Comparison of ENCODE assay signal across 1 cellular context in the genomic region with DNA sequence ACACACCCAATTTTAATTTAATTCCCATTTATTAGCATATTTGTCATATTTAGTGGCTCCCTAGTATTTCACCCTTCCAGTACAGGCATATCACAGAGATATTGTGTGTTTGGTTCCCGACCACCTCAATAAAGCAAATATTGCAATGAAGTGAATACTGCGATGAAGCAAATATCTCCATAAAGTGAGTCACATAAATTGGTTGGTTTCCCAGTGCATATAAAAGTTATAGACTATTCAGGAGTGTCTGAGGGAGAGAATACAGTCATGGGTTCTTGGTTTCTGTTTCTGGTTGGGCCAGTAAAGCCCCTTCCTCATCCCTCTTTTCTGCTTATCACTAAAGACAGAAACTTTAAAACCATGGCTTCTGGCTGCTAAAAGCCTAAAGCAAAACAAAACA.
TF ChIP-seq lines count a peak whose summit lies in the region.

No MANE protein-coding gene starts in this region.

TF ChIP-seq in IMR-90, 13 proteins besides CTCF, POLR2A, EP300 and RAD21:
- no peak for TF ChIP-seq MAFK (IDR thresholded peaks at IDR 0.05; ENCODE audit: low read depth, low read length)
- TF ChIP-seq NFE2L2 (IDR thresholded peaks at IDR 0.05; ENCODE audit: low read depth, low read length): no peak
- no peak for TF ChIP-seq MAZ (IDR thresholded peaks at IDR 0.05; ENCODE audit: borderline replicate concordance, low read depth, low read length)
- no peak for TF ChIP-seq MXI1 (IDR thresholded peaks at IDR 0.05; ENCODE audit: borderline replicate concordance, low read depth, low read length)
- TF ChIP-seq RCOR1 (IDR thresholded peaks at IDR 0.05; ENCODE audit: insufficient replicate concordance, low read length): no peak
- no peak for TF ChIP-seq SMC3 (IDR thresholded peaks at IDR 0.05; ENCODE audit: low read depth, low read length)
- TF ChIP-seq BHLHE40 (IDR thresholded peaks at IDR 0.05; ENCODE audit: low read depth, low read length): no peak
- no peak for TF ChIP-seq RFX5 (IDR thresholded peaks at IDR 0.05; ENCODE audit: low read depth, low read length)
